Comparison of ENCODE assay signal across 9 cellular contexts in the genomic region with DNA sequence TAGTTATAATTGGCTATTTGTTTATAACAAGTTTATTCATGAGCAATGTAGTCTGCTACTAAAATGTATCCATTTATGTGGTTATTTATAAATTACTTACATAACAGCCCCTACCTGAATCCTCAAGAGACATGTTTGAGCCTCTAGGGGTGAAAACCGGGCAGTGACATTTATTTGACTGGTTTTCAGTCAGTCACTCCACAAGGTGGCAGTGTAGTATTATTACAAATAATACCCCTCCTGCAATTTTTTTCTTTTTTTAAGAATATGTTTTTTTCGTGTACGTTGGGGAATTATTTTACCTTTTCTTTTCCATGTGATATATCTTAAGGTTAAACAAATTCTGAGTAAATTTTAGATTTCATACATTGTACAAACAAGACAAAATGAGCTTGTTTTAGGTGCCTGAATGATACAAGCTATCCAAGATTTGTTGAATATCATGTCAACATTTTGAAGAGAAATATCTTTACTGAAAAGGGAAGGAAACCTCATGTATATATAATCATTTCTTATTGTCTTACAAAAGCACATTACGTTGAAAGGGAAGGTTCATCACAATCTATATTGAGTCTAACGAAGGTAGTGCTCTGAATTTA.
A peak's percentile ranks its signal among the peaks of the same experiment; 100 is the strongest.
DNase-seq lines count a peak whose midpoint lies in the region; ATAC-seq and TF ChIP-seq lines count a peak whose summit lies in the region.
"Had no signal": no experiment of that assay in that cellular context is flagged by ENCODE, and none has a peak within 500 bp of the region (broad histone marks: within the 10 kb centered on the region; RNA-seq: fewer than 3 reads in every experiment).

No MANE protein-coding gene starts in this region.

- TF ChIP-seq EP300 in ovary (IDR thresholded peaks at IDR 0.05), result no peak

- 33 to 37% (median 35%) methylated on average over 5 of the region's 5 CpGs for WGBS in ovary, 3 donors

- H3K4me1 ChIP-seq in ovary (ENCODE audit: insufficient read depth), result no peaks in the 10 kb centered on the region

- intact Hi-C loops in ovary (cut with DNase I), result no loop called here

- H3K27me3 ChIP-seq in ovary, result no peaks in the 10 kb centered on the region

- DNase-seq in COR-L47 (lab: John Stamatoyannopoulos, UW), result peak; percentile 54
- peak; percentile 29 to 73 for DNase-seq in NCI-H446 (lab: John Stamatoyannopoulos, UW)
- DNase-seq in dermis blood vessel endothelial cell, result peak; percentile 6
- DNase-seq in ovary, result no peak
- DNase-seq in T-helper 9 cell, result no peak
- DNase-seq: naive B cell had no signal

- no peak overlapping the region for H3K27ac ChIP-seq in ovary

- ATAC-seq in GM21717 (IDR thresholded peaks at IDR 0.05; ENCODE audit: unreplicated experiment) (peak; percentile 66), GM18519 (IDR thresholded peaks at IDR 0.05; ENCODE audit: low FRiP score, unreplicated experiment) (no peak), GM21619 (IDR thresholded peaks at IDR 0.05; ENCODE audit: unreplicated experiment) (no peak)

- H3K4me3 ChIP-seq in ovary, result no peak overlapping the region

- TF ChIP-seq POLR2A in ovary (IDR thresholded peaks at IDR 0.05), result no peak

- no peaks in the 10 kb centered on the region for H3K9me3 ChIP-seq in ovary

- peak in 2 of 3 donors; percentile 38 to 39 for TF ChIP-seq CTCF in ovary (IDR thresholded peaks at IDR 0.05)

- no peaks in the 10 kb centered on the region for H3K36me3 ChIP-seq in ovary

Comparison
In these comparisons a context has a peak if more than half of its experiments do, and no peak if none do; other contexts are left out.
1. DNase-seq: peak in COR-L47 (single experiment), NCI-H446 (2 of 2) and dermis blood vessel endothelial cell (single experiment); none in ovary (0 of 5) and T-helper 9 cell (single experiment).